Comparison of ENCODE assay signal across 33 cellular contexts in genomic region chr3:194455481-194455880, GRCh38. TPM values are rescaled to one million over a fixed set of nuclear protein-coding genes. Genes with fewer than 3 reads are reported as not detected.
"Had no signal": no experiment of that assay in that cellular context is flagged by ENCODE, and none has a peak within 500 bp of the region (broad histone marks: within the 10 kb centered on the region; RNA-seq: fewer than 3 reads in every experiment).

No MANE protein-coding gene starts in this region.

- DNase-seq: activated B cell treated with CpG ODN at 0.5 μM for 24 hours; activated CD4-positive, alpha-beta memory T cell treated with anti-CD3 and anti-CD28 coated beads for 36 hours; activated CD4-positive, alpha-beta T cell treated with anti-CD3 and anti-CD28 coated beads for 4 hours; activated CD4-positive, alpha-beta T cell treated with anti-CD3 and anti-CD28 coated beads, Interleukin-2, amount 10 ng/mL, durations not matched to agents 24 days and 14 days; activated CD4-positive, alpha-beta T cell treated with anti-CD3 and anti-CD28 coated beads, Interleukin-2, amount 50 U/mL, for 1 hour; activated CD4-positive, alpha-beta T cell treated with anti-CD3 and anti-CD28 coated beads, Interleukin-2, amount 50 U/mL, for 4 hours; activated CD4-positive, CD25-positive, alpha-beta regulatory T cell treated with anti-CD3 and anti-CD28 coated beads, Interleukin-2, amount 50 U/mL, for 72 hours; activated CD8-positive, alpha-beta memory T cell treated with anti-CD3 and anti-CD28 coated beads, Interleukin-2, amount 50 U/mL, for 4 hours; activated CD8-positive, alpha-beta T cell treated with anti-CD3 and anti-CD28 coated beads for 36 hours; activated effector memory CD4-positive, alpha-beta T cell treated with anti-CD3 and anti-CD28 coated beads, Interleukin-2, amount 50 U/mL, for 16 hours; activated gamma-delta T cell treated with Interleukin-2 at 50 U/mL for 16 hours; activated naive CD4-positive, alpha-beta T cell; activated naive CD4-positive, alpha-beta T cell treated with anti-CD3 and anti-CD28 coated beads for 36 hours; activated naive CD4-positive, alpha-beta T cell treated with anti-CD3 and anti-CD28 coated beads, Interleukin-2, amount 50 U/mL, for 16 hours; activated naive CD8-positive, alpha-beta T cell treated with anti-CD3 and anti-CD28 coated beads for 36 hours; activated T-cell treated with anti-CD3 and anti-CD28 coated beads for 4 hours; activated T-cell treated with anti-CD3 and anti-CD28 coated beads, Interleukin-2, amount 50 U/mL, for 1 hour; activated T-cell treated with anti-CD3 and anti-CD28 coated beads, Interleukin-2, amount 50 U/mL, for 4 hours; activated T-cell treated with anti-CD3 and anti-CD28 coated beads, Interleukin-2, amount 50 U/mL, for 72 hours; adrenal gland; amniotic stem cell; aorta; body of pancreas; brain microvascular endothelial cell; central memory CD4-positive, alpha-beta T cell; T-helper 9 cell had no signal

- ATAC-seq: activated CD8-positive, alpha-beta T cell treated with anti-CD3 and anti-CD28 coated beads for 36 hours; activated naive CD4-positive, alpha-beta T cell treated with anti-CD3 and anti-CD28 coated beads, Interleukin-2, amount 50 U/mL, for 72 hours; activated T-cell treated with anti-CD3 and anti-CD28 coated beads, Interleukin-2, amount 50 U/mL, for 4 hours; activated T-cell treated with anti-CD3 and anti-CD28 coated beads, Interleukin-2, amount 50 U/mL, for 72 hours; activated T-helper 17 cell treated with anti-CD3 and anti-CD28 coated beads, Interleukin-2, amount 50 U/mL, for 72 hours; body of pancreas had no signal

- H3K9me3 ChIP-seq: body of pancreas, breast epithelium had no signal

- FAIRE-seq: astrocyte, colon, TTC549 had no signal

- H3K36me3 ChIP-seq: breast epithelium had no signal

- H3K27ac ChIP-seq: adrenal gland, body of pancreas, brain microvascular endothelial cell, breast epithelium, VCaP had no signal

- H3K4me1 ChIP-seq: adrenal gland, body of pancreas, breast epithelium had no signal

- H3K4me3 ChIP-seq: adrenal gland, body of pancreas, breast epithelium had no signal

RNA-seq across cellular contexts. Expression of gene GP5, which starts 56.4 kb away (rescaled TPM):
- polyA plus RNA-seq: adrenal gland had no signal
